ENCODE assay signal across 19 cellular contexts in genomic region chr5:38563624-38564023, GRCh38. TPM values are rescaled to one million over a fixed set of nuclear protein-coding genes. Genes with fewer than 3 reads are reported as not detected.
DNase-seq lines count a peak whose midpoint lies in the region; ATAC-seq, FAIRE-seq and TF ChIP-seq lines count a peak whose summit lies in the region.
"Had no signal": no experiment of that assay in that cellular context is flagged by ENCODE, and none has a peak within 500 bp of the region (broad histone marks: within the 10 kb centered on the region; RNA-seq: fewer than 3 reads in every experiment).

No MANE protein-coding gene starts in this region.

- H3F3A ChIP-seq in neural progenitor cell (ENCODE audit: low read depth), result no peaks in the 10 kb centered on the region

- no peak for TF ChIP-seq CTCF in bronchial epithelial cell (IDR thresholded peaks at IDR 0.05; ENCODE audit: insufficient read depth, low read length, severe bottlenecking)
- TF ChIP-seq CTCF in psoas muscle (IDR thresholded peaks at IDR 0.05), result no peak
- TF ChIP-seq CTCF in neural progenitor cell (IDR thresholded peaks at IDR 0.05), result no peak

- peak; percentile 40 for FAIRE-seq in bronchial epithelial cell (lab: Jason Lieb, UNC)
- FAIRE-seq: G401.6, K562 had no signal

- H3K27me3 Mint-ChIP-seq in neural progenitor cell (ENCODE audit: insufficient read depth, low read depth), result no peaks in the 10 kb centered on the region

- H3K4me1 Mint-ChIP-seq in neural progenitor cell, result peaks cover 2% of the 10 kb centered on the region

- intact Hi-C loops in right cardiac atrium (cut with DNase I), result no loop called here
- intact Hi-C loops in psoas muscle (cut with DNase I), result no loop called here

- H3K9ac ChIP-seq in neural progenitor cell, result no peak overlapping the region

- H3K27ac ChIP-seq in right cardiac atrium (ENCODE audit: low read length), result peak overlapping the region; percentile 92
- no peak overlapping the region for H3K27ac ChIP-seq in psoas muscle
- H3K27ac ChIP-seq in neural progenitor cell, result no peak overlapping the region
- H3K27ac ChIP-seq: C4-2B had no signal

- no peak overlapping the region for H3K4me3 Mint-ChIP-seq in neural progenitor cell

- ATAC-seq in right cardiac atrium (peak; percentile 81 to 91), psoas muscle (peak in 3 of 4 donors; percentile 69 to 74 (median 69)), GM21576 (IDR thresholded peaks at IDR 0.05; ENCODE audit: unreplicated experiment) (no peak)
- ATAC-seq: K562 had no signal

- H3K36me3 ChIP-seq in bronchial epithelial cell (ENCODE audit: control insufficient read depth, insufficient read depth, low read length), result no peaks in the 10 kb centered on the region
- H3K36me3 ChIP-seq in psoas muscle (ENCODE audit: insufficient read depth in 1 of 2, low read depth in 1 of 2), result no peaks in the 10 kb centered on the region
- no peaks in the 10 kb centered on the region for H3K36me3 ChIP-seq in neural progenitor cell
- H3K36me3 ChIP-seq: HAP-1 had no signal

- H3K4me3 ChIP-seq in bronchial epithelial cell (ENCODE audit: low read depth, low read length), result no peak overlapping the region
- H3K4me3 ChIP-seq in right cardiac atrium (ENCODE audit: low read length), result no peak overlapping the region
- H3K4me3 ChIP-seq in psoas muscle, result no peak overlapping the region
- no peak overlapping the region for H3K4me3 ChIP-seq in neural progenitor cell
- H3K4me3 ChIP-seq: HAP-1, K562 had no signal

- H3K4me2 ChIP-seq in neural progenitor cell, result no peak overlapping the region

- H3K27me3 ChIP-seq in bronchial epithelial cell (ENCODE audit: control insufficient read depth, insufficient read depth, low read length) (peaks cover 5% of the 10 kb centered on the region), right cardiac atrium (ENCODE audit: control insufficient read depth, insufficient read depth) (no peaks in the 10 kb centered on the region), psoas muscle (ENCODE audit: insufficient read depth in 3 of 3, low read length in 2 of 3) (no peaks in the 10 kb centered on the region), neural progenitor cell (peaks cover 3% of the 10 kb centered on the region)

- no peaks in the 10 kb centered on the region for H4K20me1 ChIP-seq in neural progenitor cell (ENCODE audit: low read depth)

- H3K79me2 ChIP-seq in neural progenitor cell (ENCODE audit: low read depth), result no peaks in the 10 kb centered on the region

- no peaks in the 10 kb centered on the region for H3K36me3 Mint-ChIP-seq in neural progenitor cell

- H3K9me3 ChIP-seq in right cardiac atrium (ENCODE audit: control insufficient read depth, low read length) (peaks cover 2% of the 10 kb centered on the region), psoas muscle (no peaks in the 10 kb centered on the region), neural progenitor cell (ENCODE audit: low read depth) (no peaks in the 10 kb centered on the region)
- H3K9me3 ChIP-seq: HAP-1 had no signal

- WGBS in right cardiac atrium, result 66% methylated on average over 5 of the region's 5 CpGs
- 44 to 77% (median 74%) methylated on average over 5 of the region's 5 CpGs for WGBS in psoas muscle, 3 donors

- no peaks in the 10 kb centered on the region for H3K9me3 Mint-ChIP-seq in neural progenitor cell

- no peak overlapping the region for H2AFZ ChIP-seq in neural progenitor cell (replicated peaks)

- in situ Hi-C loops in Caki2 (cut with HindIII; ENCODE audit: low pct_unique_long_range_greater_than_20kb, low sequenced_read_pairs), result no loop called here

- peaks cover 9% of the 10 kb centered on the region for H3K4me1 ChIP-seq in right cardiac atrium (ENCODE audit: control insufficient read depth, insufficient read depth, low read length)
- no peaks in the 10 kb centered on the region for H3K4me1 ChIP-seq in psoas muscle
- no peaks in the 10 kb centered on the region for H3K4me1 ChIP-seq in neural progenitor cell
- H3K4me1 ChIP-seq: HAP-1 had no signal

- no peak overlapping the region for H3K27ac Mint-ChIP-seq in neural progenitor cell

- DNase-seq in Caki2 (ENCODE audit: low read depth), result peak; percentile 69
- no peak for DNase-seq in bronchial epithelial cell (ENCODE audit: low read depth)
- DNase-seq in right cardiac atrium, result peak in 1 of 3 donors; percentile 54
- no peak for DNase-seq in psoas muscle
- DNase-seq in DMS114 treated with DMSO at 0.1 percent for 48 hours (lab: John Stamatoyannopoulos, UW; ENCODE audit: unreplicated experiment), result no peak
- DNase-seq in neural progenitor cell (ENCODE audit: low spot score), result no peak
- DNase-seq: AML-193, NCI-H1105 treated with DMSO at 0.1 percent for 48 hours, NCI-H187, NCI-H2107, NCI-H226, NCI-H524, NCI-H82, SIG-M5 had no signal

RNA-seq across cellular contexts. Expression of gene LIFR, which starts 7.2 kb away (rescaled TPM):
- 4.2 and 13.7 TPM in 2 replicates for total RNA-seq in Caki2 (2014; rRNA removed; shearing (Covaris generic); ENCODE audit: low replicate concordance)
- total RNA-seq in bronchial epithelial cell (4.4 and 10.0 TPM in 2 replicates), right cardiac atrium (10 to 100 TPM; 45.3 to 66.9 (median 63.4) TPM), psoas muscle (10 to 100 TPM; 28.9 to 74.5 (median 57.1) TPM), neural progenitor cell (ENCODE audit: low replicate concordance) (2.2 TPM in 2 replicates)
- polyA plus RNA-seq in right cardiac atrium (16.8 TPM), psoas muscle (10 to 100 TPM; 10.1 to 27.4 (median 10.4) TPM)
